ENCODE assay signal across 14 cellular contexts in genomic region chr2:29262681-29263260, GRCh38.
DNase-seq lines count a peak whose midpoint lies in the region; ATAC-seq lines count a peak whose summit lies in the region.
"Had no signal": no experiment of that assay in that cellular context is flagged by ENCODE, and none has a peak within 500 bp of the region (broad histone marks: within the 10 kb centered on the region; RNA-seq: fewer than 3 reads in every experiment).

No MANE protein-coding gene starts in this region.

- no peak overlapping the region for H3K9ac ChIP-seq in BLaER1

- H3K27me3 Mint-ChIP-seq in activated CD8-positive, alpha-beta T cell treated with anti-CD3 and anti-CD28 coated beads, Interleukin-2, amount 10 ng/mL, durations not matched to agents 7 days and 5 days (ENCODE audit: low read depth): peaks cover 19% of the 10 kb centered on the region

- H3K4me2 ChIP-seq in BLaER1: peak overlapping the region; percentile 74
- H3K4me2 ChIP-seq: PC-9 had no signal

- CTCF ChIA-PET in activated CD8-positive, alpha-beta T cell treated with anti-CD3 and anti-CD28 coated beads, Interleukin-2, amount 10 ng/mL, durations not matched to agents 7 days and 5 days (lab: Charles Lee): no interaction called here

- H3K9me3 ChIP-seq in BLaER1: no peaks in the 10 kb centered on the region

- H3K36me3 Mint-ChIP-seq in stimulated activated effector memory CD8-positive, alpha-beta T cell treated with anti-CD3 and anti-CD28 coated beads, Interleukin-12 subunit alpha, Interleukin-12 subunit beta, amount 100 ng/mL, for 72 hours: no peaks in the 10 kb centered on the region
- H3K36me3 Mint-ChIP-seq in activated CD8-positive, alpha-beta T cell treated with anti-CD3 and anti-CD28 coated beads, Interleukin-2, amount 10 ng/mL, durations not matched to agents 7 days and 5 days (ENCODE audit: low read depth): no peaks in the 10 kb centered on the region
- H3K36me3 Mint-ChIP-seq: naive thymus-derived CD4-positive, alpha-beta T cell had no signal

- H3K4me1 ChIP-seq in BLaER1: peaks cover 16% of the 10 kb centered on the region

- H3K27me3 ChIP-seq in BLaER1: no peaks in the 10 kb centered on the region

- H3K27ac Mint-ChIP-seq in stimulated activated effector memory CD8-positive, alpha-beta T cell treated with anti-CD3 and anti-CD28 coated beads, Interleukin-12 subunit alpha, Interleukin-12 subunit beta, amount 100 ng/mL, for 72 hours: no peak overlapping the region
- no peak overlapping the region for H3K27ac Mint-ChIP-seq in activated CD8-positive, alpha-beta T cell treated with anti-CD3 and anti-CD28 coated beads, Interleukin-2, amount 10 ng/mL, durations not matched to agents 7 days and 5 days
- H3K27ac Mint-ChIP-seq: activated T-helper 17 cell treated with anti-CD3 and anti-CD28 coated beads, Interleukin-2, amount 50 U/mL, for 72 hours; naive thymus-derived CD4-positive, alpha-beta T cell; progenitor cell of endocrine pancreas had no signal

- POLR2A ChIA-PET in activated CD8-positive, alpha-beta T cell treated with anti-CD3 and anti-CD28 coated beads, Interleukin-2, amount 10 ng/mL, durations not matched to agents 7 days and 5 days (lab: Charles Lee): no interaction called here

- ATAC-seq in GM18868 (IDR thresholded peaks at IDR 0.05; ENCODE audit: unreplicated experiment): peak; percentile 32
- ATAC-seq in stimulated activated effector memory CD8-positive, alpha-beta T cell treated with anti-CD3 and anti-CD28 coated beads, Interleukin-12 subunit alpha, Interleukin-12 subunit beta, amount 100 ng/mL, for 72 hours: no peak
- ATAC-seq in GM21529 (IDR thresholded peaks at IDR 0.05; ENCODE audit: unreplicated experiment): no peak
- ATAC-seq in HG03139 (IDR thresholded peaks at IDR 0.05; ENCODE audit: unreplicated experiment): no peak
- ATAC-seq in activated CD8-positive, alpha-beta T cell treated with anti-CD3 and anti-CD28 coated beads, Interleukin-2, amount 10 ng/mL, durations not matched to agents 7 days and 5 days: no peak
- ATAC-seq: activated T-helper 17 cell treated with anti-CD3 and anti-CD28 coated beads, Interleukin-2, amount 50 U/mL, for 72 hours; naive thymus-derived CD4-positive, alpha-beta T cell had no signal

- H3K9me3 Mint-ChIP-seq in stimulated activated effector memory CD8-positive, alpha-beta T cell treated with anti-CD3 and anti-CD28 coated beads, Interleukin-12 subunit alpha, Interleukin-12 subunit beta, amount 100 ng/mL, for 72 hours: peaks cover 3% of the 10 kb centered on the region
- no peaks in the 10 kb centered on the region for H3K9me3 Mint-ChIP-seq in activated CD8-positive, alpha-beta T cell treated with anti-CD3 and anti-CD28 coated beads, Interleukin-2, amount 10 ng/mL, durations not matched to agents 7 days and 5 days (ENCODE audit: insufficient read depth)
- H3K9me3 Mint-ChIP-seq: activated T-helper 17 cell treated with anti-CD3 and anti-CD28 coated beads, Interleukin-2, amount 50 U/mL, for 72 hours had no signal

- DNase-seq in NCI-H2107 (lab: John Stamatoyannopoulos, UW) (peak; percentile 6), astrocyte of the hippocampus (ENCODE audit: low read depth, low spot score) (peak; percentile 55)
- no peak for DNase-seq in stimulated activated effector memory CD8-positive, alpha-beta T cell treated with anti-CD3 and anti-CD28 coated beads, Interleukin-12 subunit alpha, Interleukin-12 subunit beta, amount 100 ng/mL, for 72 hours (ENCODE audit: low spot score in 2 of 2)
- no peak for DNase-seq in activated CD8-positive, alpha-beta T cell treated with anti-CD3 and anti-CD28 coated beads, Interleukin-2, amount 10 ng/mL, durations not matched to agents 7 days and 5 days
- DNase-seq: amygdala; naive thymus-derived CD4-positive, alpha-beta T cell; NCI-H446; PC-9 had no signal

- no peak overlapping the region for H3K4me3 ChIP-seq in BLaER1
- H3K4me3 ChIP-seq: PC-9 had no signal

- H3K36me3 ChIP-seq in BLaER1: no peaks in the 10 kb centered on the region

- H4K20me1 ChIP-seq in BLaER1: no peaks in the 10 kb centered on the region

- no peak overlapping the region for H3K4me3 Mint-ChIP-seq in stimulated activated effector memory CD8-positive, alpha-beta T cell treated with anti-CD3 and anti-CD28 coated beads, Interleukin-12 subunit alpha, Interleukin-12 subunit beta, amount 100 ng/mL, for 72 hours
- H3K4me3 Mint-ChIP-seq in activated CD8-positive, alpha-beta T cell treated with anti-CD3 and anti-CD28 coated beads, Interleukin-2, amount 10 ng/mL, durations not matched to agents 7 days and 5 days: no peak overlapping the region
- H3K4me3 Mint-ChIP-seq: activated T-helper 17 cell treated with anti-CD3 and anti-CD28 coated beads, Interleukin-2, amount 50 U/mL, for 72 hours; naive thymus-derived CD4-positive, alpha-beta T cell had no signal

- H3K27ac ChIP-seq in BLaER1: no peak overlapping the region
- H3K27ac ChIP-seq: PC-9 had no signal

- H3K4me1 Mint-ChIP-seq in stimulated activated effector memory CD8-positive, alpha-beta T cell treated with anti-CD3 and anti-CD28 coated beads, Interleukin-12 subunit alpha, Interleukin-12 subunit beta, amount 100 ng/mL, for 72 hours: peaks cover 18% of the 10 kb centered on the region
- no peaks in the 10 kb centered on the region for H3K4me1 Mint-ChIP-seq in activated CD8-positive, alpha-beta T cell treated with anti-CD3 and anti-CD28 coated beads, Interleukin-2, amount 10 ng/mL, durations not matched to agents 7 days and 5 days (ENCODE audit: low read depth)
- H3K4me1 Mint-ChIP-seq: naive thymus-derived CD4-positive, alpha-beta T cell had no signal

Comparison
In these comparisons a context has a peak if more than half of its experiments do, and no peak if none do; other contexts are left out.
1. DNase-seq: peak in NCI-H2107 (single experiment) and astrocyte of the hippocampus (single experiment); none in stimulated activated effector memory CD8-positive, alpha-beta T cell treated with anti-CD3 and anti-CD28 coated beads, Interleukin-12 subunit alpha, Interleukin-12 subunit beta, amount 100 ng/mL, for 72 hours (0 of 2) and activated CD8-positive, alpha-beta T cell treated with anti-CD3 and anti-CD28 coated beads, Interleukin-2, amount 10 ng/mL, durations not matched to agents 7 days and 5 days (single experiment).